ENCODE assay signal across 2 cellular contexts in genomic region chr1:83026745-83027144, GRCh38.
TF ChIP-seq lines count a peak whose summit lies in the region.

No MANE protein-coding gene starts in this region.

TF ChIP-seq in GM23338, 12 proteins besides CTCF, POLR2A, EP300 and RAD21 (continued from another document):
- TF ChIP-seq, protein P1, sequence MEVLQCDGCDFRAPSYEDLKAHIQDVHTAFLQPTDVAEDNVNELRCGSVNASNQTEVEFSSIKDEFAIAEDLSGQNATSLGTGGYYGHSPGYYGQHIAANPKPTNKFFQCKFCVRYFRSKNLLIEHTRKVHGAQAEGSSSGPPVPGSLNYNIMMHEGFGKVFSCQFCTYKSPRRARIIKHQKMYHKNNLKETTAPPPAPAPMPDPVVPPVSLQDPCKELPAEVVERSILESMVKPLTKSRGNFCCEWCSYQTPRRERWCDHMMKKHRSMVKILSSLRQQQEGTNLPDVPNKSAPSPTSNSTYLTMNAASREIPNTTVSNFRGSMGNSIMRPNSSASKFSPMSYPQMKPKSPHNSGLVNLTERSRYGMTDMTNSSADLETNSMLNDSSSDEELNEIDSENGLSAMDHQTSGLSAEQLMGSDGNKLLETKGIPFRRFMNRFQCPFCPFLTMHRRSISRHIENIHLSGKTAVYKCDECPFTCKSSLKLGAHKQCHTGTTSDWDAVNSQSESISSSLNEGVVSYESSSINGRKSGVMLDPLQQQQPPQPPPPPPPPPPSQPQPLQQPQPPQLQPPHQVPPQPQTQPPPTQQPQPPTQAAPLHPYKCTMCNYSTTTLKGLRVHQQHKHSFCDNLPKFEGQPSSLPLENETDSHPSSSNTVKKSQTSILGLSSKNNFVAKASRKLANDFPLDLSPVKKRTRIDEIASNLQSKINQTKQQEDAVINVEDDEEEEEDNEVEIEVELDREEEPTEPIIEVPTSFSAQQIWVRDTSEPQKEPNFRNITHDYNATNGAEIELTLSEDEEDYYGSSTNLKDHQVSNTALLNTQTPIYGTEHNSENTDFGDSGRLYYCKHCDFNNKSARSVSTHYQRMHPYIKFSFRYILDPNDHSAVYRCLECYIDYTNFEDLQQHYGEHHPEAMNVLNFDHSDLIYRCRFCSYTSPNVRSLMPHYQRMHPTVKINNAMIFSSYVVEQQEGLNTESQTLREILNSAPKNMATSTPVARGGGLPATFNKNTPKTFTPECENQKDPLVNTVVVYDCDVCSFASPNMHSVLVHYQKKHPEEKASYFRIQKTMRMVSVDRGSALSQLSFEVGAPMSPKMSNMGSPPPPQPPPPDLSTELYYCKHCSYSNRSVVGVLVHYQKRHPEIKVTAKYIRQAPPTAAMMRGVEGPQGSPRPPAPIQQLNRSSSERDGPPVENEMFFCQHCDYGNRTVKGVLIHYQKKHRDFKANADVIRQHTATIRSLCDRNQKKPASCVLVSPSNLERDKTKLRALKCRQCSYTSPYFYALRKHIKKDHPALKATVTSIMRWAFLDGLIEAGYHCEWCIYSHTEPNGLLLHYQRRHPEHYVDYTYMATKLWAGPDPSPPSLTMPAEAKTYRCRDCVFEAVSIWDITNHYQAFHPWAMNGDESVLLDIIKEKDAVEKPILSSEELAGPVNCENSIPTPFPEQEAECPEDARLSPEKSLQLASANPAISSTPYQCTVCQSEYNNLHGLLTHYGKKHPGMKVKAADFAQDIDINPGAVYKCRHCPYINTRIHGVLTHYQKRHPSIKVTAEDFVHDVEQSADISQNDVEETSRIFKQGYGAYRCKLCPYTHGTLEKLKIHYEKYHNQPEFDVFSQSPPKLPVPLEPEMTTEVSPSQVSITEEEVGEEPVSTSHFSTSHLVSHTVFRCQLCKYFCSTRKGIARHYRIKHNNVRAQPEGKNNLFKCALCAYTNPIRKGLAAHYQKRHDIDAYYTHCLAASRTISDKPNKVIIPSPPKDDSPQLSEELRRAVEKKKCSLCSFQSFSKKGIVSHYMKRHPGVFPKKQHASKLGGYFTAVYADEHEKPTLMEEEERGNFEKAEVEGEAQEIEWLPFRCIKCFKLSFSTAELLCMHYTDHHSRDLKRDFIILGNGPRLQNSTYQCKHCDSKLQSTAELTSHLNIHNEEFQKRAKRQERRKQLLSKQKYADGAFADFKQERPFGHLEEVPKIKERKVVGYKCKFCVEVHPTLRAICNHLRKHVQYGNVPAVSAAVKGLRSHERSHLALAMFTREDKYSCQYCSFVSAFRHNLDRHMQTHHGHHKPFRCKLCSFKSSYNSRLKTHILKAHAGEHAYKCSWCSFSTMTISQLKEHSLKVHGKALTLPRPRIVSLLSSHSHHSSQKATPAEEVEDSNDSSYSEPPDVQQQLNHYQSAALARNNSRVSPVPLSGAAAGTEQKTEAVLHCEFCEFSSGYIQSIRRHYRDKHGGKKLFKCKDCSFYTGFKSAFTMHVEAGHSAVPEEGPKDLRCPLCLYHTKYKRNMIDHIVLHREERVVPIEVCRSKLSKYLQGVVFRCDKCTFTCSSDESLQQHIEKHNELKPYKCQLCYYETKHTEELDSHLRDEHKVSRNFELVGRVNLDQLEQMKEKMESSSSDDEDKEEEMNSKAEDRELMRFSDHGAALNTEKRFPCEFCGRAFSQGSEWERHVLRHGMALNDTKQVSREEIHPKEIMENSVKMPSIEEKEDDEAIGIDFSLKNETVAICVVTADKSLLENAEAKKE (CRISPR knock-in tag; IDR thresholded peaks at IDR 0.05) = no peak

TF ChIP-seq in WTC11, 78 proteins besides CTCF, POLR2A, EP300 and RAD21 (continued from another document):
- TF ChIP-seq STAT6 (CRISPR knock-in tag; conservative IDR thresholded peaks at IDR 0.05; ENCODE audit: low read depth) = no peak
- TF ChIP-seq ATF1 (CRISPR knock-in tag; IDR thresholded peaks at IDR 0.05) = no peak
- TF ChIP-seq HMGA2 (CRISPR knock-in tag; IDR thresholded peaks at IDR 0.05) = no peak
- no peak for TF ChIP-seq ZNF671 (CRISPR knock-in tag; IDR thresholded peaks at IDR 0.05)
- no peak for TF ChIP-seq ZNF232 (CRISPR knock-in tag; IDR thresholded peaks at IDR 0.05)
- TF ChIP-seq, protein P2, sequence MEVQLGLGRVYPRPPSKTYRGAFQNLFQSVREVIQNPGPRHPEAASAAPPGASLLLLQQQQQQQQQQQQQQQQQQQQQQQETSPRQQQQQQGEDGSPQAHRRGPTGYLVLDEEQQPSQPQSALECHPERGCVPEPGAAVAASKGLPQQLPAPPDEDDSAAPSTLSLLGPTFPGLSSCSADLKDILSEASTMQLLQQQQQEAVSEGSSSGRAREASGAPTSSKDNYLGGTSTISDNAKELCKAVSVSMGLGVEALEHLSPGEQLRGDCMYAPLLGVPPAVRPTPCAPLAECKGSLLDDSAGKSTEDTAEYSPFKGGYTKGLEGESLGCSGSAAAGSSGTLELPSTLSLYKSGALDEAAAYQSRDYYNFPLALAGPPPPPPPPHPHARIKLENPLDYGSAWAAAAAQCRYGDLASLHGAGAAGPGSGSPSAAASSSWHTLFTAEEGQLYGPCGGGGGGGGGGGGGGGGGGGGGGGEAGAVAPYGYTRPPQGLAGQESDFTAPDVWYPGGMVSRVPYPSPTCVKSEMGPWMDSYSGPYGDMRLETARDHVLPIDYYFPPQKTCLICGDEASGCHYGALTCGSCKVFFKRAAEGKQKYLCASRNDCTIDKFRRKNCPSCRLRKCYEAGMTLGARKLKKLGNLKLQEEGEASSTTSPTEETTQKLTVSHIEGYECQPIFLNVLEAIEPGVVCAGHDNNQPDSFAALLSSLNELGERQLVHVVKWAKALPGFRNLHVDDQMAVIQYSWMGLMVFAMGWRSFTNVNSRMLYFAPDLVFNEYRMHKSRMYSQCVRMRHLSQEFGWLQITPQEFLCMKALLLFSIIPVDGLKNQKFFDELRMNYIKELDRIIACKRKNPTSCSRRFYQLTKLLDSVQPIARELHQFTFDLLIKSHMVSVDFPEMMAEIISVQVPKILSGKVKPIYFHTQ (CRISPR knock-in tag; IDR thresholded peaks at IDR 0.05) = no peak
